8 cellular contexts compared by ENCODE assay signal in the genomic region with DNA sequence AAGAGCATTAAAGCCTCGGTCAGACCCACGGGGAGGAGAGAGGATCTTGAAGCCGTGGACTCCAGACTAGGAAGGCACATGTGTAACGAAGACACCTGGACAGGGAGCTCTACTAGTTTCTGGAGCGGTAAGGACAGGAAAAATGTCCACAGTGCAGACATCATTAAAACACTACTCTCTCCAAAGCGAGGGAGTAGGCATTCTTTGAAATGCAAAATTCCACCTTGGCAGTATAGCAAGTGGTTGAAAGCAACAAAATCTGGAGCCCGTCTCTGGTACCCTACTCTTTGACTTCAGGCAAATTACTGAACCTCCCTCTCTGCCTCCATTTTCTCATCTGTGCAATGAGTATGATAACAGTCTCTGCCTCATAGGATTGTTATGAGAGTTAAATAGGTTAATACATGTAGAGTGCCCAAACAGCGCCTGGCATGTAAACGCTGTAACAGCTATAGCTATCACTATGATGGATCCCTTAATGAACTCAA. TPM values are rescaled to one million over a fixed set of nuclear protein-coding genes. Genes with fewer than 3 reads are reported as not detected.
A peak's percentile ranks its signal among the peaks of the same experiment; 100 is the strongest.
DNase-seq lines count a peak whose midpoint lies in the region; ATAC-seq and TF ChIP-seq lines count a peak whose summit lies in the region.

No MANE protein-coding gene starts in this region.

- TF ChIP-seq POLR2A in heart left ventricle (IDR thresholded peaks at IDR 0.05) (no peak), erythroblast (IDR thresholded peaks at IDR 0.05; ENCODE audit: low read length) (no peak)

- WGBS in heart left ventricle, 4 donors: 46 to 53% (median 49%) methylated on average over 9 of the region's 9 CpGs

- H3K27me3 ChIP-seq in heart left ventricle: peaks cover 0 to 8% (median 0%) of the 10 kb centered on the region in 9 donors
- peaks cover 0 to 3% of the 10 kb centered on the region in 2 donors for H3K27me3 ChIP-seq in mucosa of rectum (ENCODE audit: control insufficient read depth in 2 of 2, insufficient read depth in 2 of 2, low read length in 2 of 2)

- TF ChIP-seq CTCF in heart left ventricle (IDR thresholded peaks at IDR 0.05) (no peak), chondrocyte (IDR thresholded peaks at IDR 0.05) (no peak)

- peak overlapping the region in 9 of 12 donors; percentile 42 to 65 (median 53) for H3K4me3 ChIP-seq in heart left ventricle
- H3K4me3 ChIP-seq in mucosa of rectum (ENCODE audit: low read length in 2 of 2): peak overlapping the region; percentile 33 to 60

- H3K4me3 Mint-ChIP-seq in chondrocyte (ENCODE audit: unreplicated experiment): peak overlapping the region; percentile 66

- H3K9me3 Mint-ChIP-seq in chondrocyte (ENCODE audit: low read depth): no peaks in the 10 kb centered on the region

- H3K36me3 ChIP-seq in heart left ventricle (no peaks in the 10 kb centered on the region), mucosa of rectum (ENCODE audit: control insufficient read depth in 2 of 2, insufficient read depth in 2 of 2, low read length in 2 of 2) (no peaks in the 10 kb centered on the region)

- H3K27ac ChIP-seq in heart left ventricle (peak overlapping the region in 7 of 12 donors; percentile 36 to 83 (median 67)), mucosa of rectum (ENCODE audit: low read depth in 2 of 2, low read length in 2 of 2) (no peak overlapping the region)

- H3K4me1 ChIP-seq in heart left ventricle (peaks cover 0 to 50% (median 11%) of the 10 kb centered on the region in 12 donors), mucosa of rectum (ENCODE audit: control insufficient read depth in 2 of 2, insufficient read depth in 2 of 2, low read length in 2 of 2) (peaks cover 0 to 4% of the 10 kb centered on the region in 2 donors)

- no peak overlapping the region for H3K27ac Mint-ChIP-seq in chondrocyte (ENCODE audit: unreplicated experiment)

- intact Hi-C loops in heart left ventricle (cut with DNase I): no loop called here
- intact Hi-C loops in left cardiac atrium (cut with DNase I): no loop called here

- no peak for ATAC-seq in heart left ventricle
- ATAC-seq in left cardiac atrium: no peak
- ATAC-seq in HG03196 (IDR thresholded peaks at IDR 0.05; ENCODE audit: unreplicated experiment): no peak

- no peaks in the 10 kb centered on the region for H3K36me3 Mint-ChIP-seq in chondrocyte (ENCODE audit: low read depth)

- DNase-seq in heart left ventricle: no peak
- DNase-seq in left cardiac atrium: no peak
- no peak for DNase-seq in chondrocyte (ENCODE audit: low spot score)
- DNase-seq in erythroblast (lab: John Stamatoyannopoulos, UW): no peak
- no peak for DNase-seq in NCI-H510A treated with DMSO at 0.1 percent for 48 hours (lab: John Stamatoyannopoulos, UW)
- no peak for DNase-seq in stimulated activated CD4-positive, alpha-beta T cell treated with anti-CD3 and anti-CD28 coated beads, Interleukin-15, amount 100 ng/mL, for 24 hours

- peaks cover 7% of the 10 kb centered on the region for H3K4me1 Mint-ChIP-seq in chondrocyte (ENCODE audit: low read depth)

- peaks cover 7% of the 10 kb centered on the region for H3K27me3 Mint-ChIP-seq in chondrocyte (ENCODE audit: low read depth)

- no peaks in the 10 kb centered on the region for H3K9me3 ChIP-seq in heart left ventricle
- no peaks in the 10 kb centered on the region for H3K9me3 ChIP-seq in mucosa of rectum (ENCODE audit: control insufficient read depth in 2 of 2, low read length in 2 of 2)

- H3K9ac ChIP-seq in mucosa of rectum (ENCODE audit: low read depth in 1 of 2, low read length in 2 of 2): no peak overlapping the region

RNA-seq across cellular contexts. Expression of a gene that starts 0.4 kb away (rescaled TPM):
- total RNA-seq in heart left ventricle: 10 to 100 TPM in 6 of 9 donors, 1 to 10 TPM in 3; 3.7 to 63.3 (median 20.9) TPM
- 10 to 100 TPM in 1 of 2 donors, 1 to 10 TPM in 1; 3.6 to 66.7 TPM for polyA plus RNA-seq in heart left ventricle
- 1 to 10 TPM in 1 of 2 donors, under 1 TPM in 1; 0.85 to 1.5 TPM for total RNA-seq in left cardiac atrium
- 0.47 to 0.94 TPM (median 0.72 TPM) in 3 replicates for total RNA-seq in chondrocyte

RNA-seq across cellular contexts. Expression of a gene that starts 11.0 kb away (rescaled TPM):
- total RNA-seq in heart left ventricle (under 1 TPM in 4 of 9 donors, not detected in 5; 0.12 to 0.32 (median 0.14) TPM), left cardiac atrium (not detected), chondrocyte (not detected in 3 replicates)
- under 1 TPM in 1 of 2 donors, not detected in 1; 0.23 TPM for polyA plus RNA-seq in heart left ventricle

Comparison
In these comparisons a context has a peak if more than half of its experiments do, and no peak if none do; other contexts are left out.
1. H3K27ac ChIP-seq: peak in heart left ventricle (7 of 12); none in mucosa of rectum (0 of 2).